ENCODE assay signal across 29 cellular contexts in the genomic region with DNA sequence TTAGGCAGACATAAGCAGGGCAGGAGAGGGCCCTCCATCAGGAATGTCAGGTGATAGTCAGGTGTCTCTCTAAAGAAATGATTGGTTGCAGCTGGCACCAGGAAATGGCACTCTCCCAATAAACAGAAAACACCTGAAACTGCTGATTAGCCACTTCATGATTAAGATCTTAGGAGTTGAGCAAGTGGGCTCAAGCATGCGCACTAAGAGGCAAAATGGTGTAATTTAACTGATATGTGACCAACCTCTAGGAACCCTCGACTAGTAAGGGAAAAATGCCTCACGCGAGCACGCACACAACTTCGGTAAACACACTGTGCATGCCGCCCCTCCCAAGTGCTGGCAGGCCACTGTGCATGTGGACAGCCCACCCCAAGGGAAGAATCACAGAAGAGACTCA. TPM values are rescaled to one million over a fixed set of nuclear protein-coding genes. Genes with fewer than 3 reads are reported as not detected.
"Had no signal": no experiment of that assay in that cellular context is flagged by ENCODE, and none has a peak within 500 bp of the region (broad histone marks: within the 10 kb centered on the region; RNA-seq: fewer than 3 reads in every experiment).

No MANE protein-coding gene starts in this region.

- DNase-seq: dermis blood vessel endothelial cell; dorsolateral prefrontal cortex; effector CD4-positive, alpha-beta T cell; effector memory CD4-positive, alpha-beta T cell; esophagus squamous epithelium; foreskin fibroblast; foreskin melanocyte; gastrocnemius medialis; glutamatergic neuron; head of caudate nucleus; heart right ventricle; hippocampal formation; left cardiac atrium; left lung; left ventricle myocardium superior; lower lobe of right lung; mesenchymal stem cell; mucosa of descending colon; naive B cell had no signal

- H3K4me3 ChIP-seq: coronary artery, dorsolateral prefrontal cortex, esophagus squamous epithelium, gastrocnemius medialis, heart right ventricle, left lung, lower lobe of right lung, mucosa of descending colon had no signal

- H3K27ac ChIP-seq: coronary artery, dorsolateral prefrontal cortex, esophagus squamous epithelium, gastrocnemius medialis, heart right ventricle, left lung, lower lobe of right lung had no signal

- H3K4me1 Mint-ChIP-seq: naive B cell had no signal

- H3K27ac Mint-ChIP-seq: mesothelial cell of epicardium, naive B cell had no signal

- H3K27me3 ChIP-seq: esophagus squamous epithelium, left lung had no signal

- H3K9me3 ChIP-seq: esophagus squamous epithelium, gastrocnemius medialis, heart right ventricle, left lung, lower lobe of right lung, mucosa of descending colon had no signal

- H3K4me1 ChIP-seq: esophagus squamous epithelium, gastrocnemius medialis, heart right ventricle, left lung, lower lobe of right lung had no signal

- H3K36me3 Mint-ChIP-seq: mesothelial cell of epicardium, naive B cell had no signal

- ATAC-seq: gastrocnemius medialis, heart right ventricle, left cardiac atrium, left ventricle myocardium superior, mucosa of descending colon had no signal

- H3K4me3 Mint-ChIP-seq: mesothelial cell of epicardium had no signal

- H3K36me3 ChIP-seq: esophagus squamous epithelium, gastrocnemius medialis, heart right ventricle, left lung, lower lobe of right lung had no signal

RNA-seq across cellular contexts. Expression of gene SLC35G4, which starts 23.8 kb away (rescaled TPM):
- total RNA-seq: dermis blood vessel endothelial cell, dorsolateral prefrontal cortex, endothelial cell of umbilical vein, epithelial cell of proximal tubule, esophagus squamous epithelium, gastrocnemius medialis, glomerular endothelial cell, heart right ventricle, kidney epithelial cell, left cardiac atrium, left lung, left ventricle myocardium superior, lower leg skin, lower lobe of right lung, lung microvascular endothelial cell, mesenteric fat pad, mesothelial cell of epicardium, mucosa of descending colon, myocyte had no signal
